16 cellular contexts compared by ENCODE assay signal in the genomic region with DNA sequence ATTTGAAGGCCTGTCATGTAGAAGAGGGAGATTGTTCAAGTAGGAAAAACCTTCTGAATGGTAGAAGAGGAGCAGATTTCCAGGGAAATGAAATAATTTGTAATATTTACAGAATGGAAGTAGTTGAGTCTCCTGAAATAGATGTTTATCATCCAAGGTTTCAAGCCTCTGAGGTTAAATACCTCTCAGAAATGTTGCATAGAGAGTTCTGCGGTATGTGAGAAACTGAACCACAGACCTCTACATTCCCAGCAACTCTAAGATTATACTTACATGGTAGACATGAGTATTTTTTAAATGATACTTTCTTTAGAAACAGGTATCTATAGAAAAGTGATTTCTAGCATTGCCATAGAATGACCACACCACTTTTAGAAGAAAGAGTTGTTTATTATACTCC.
DNase-seq lines count a peak whose midpoint lies in the region; ATAC-seq and TF ChIP-seq lines count a peak whose summit lies in the region.
"Had no signal": no experiment of that assay in that cellular context is flagged by ENCODE, and none has a peak within 500 bp of the region (broad histone marks: within the 10 kb centered on the region; RNA-seq: fewer than 3 reads in every experiment).

No MANE protein-coding gene starts in this region.

- H3K9ac ChIP-seq in HCT116 (ENCODE audit: low read length) = no peak overlapping the region

- H3K4me3 ChIP-seq in HCT116 (replicated peaks in 1 of 2; ENCODE audit: low read depth in 1 of 2, low read length in 2 of 2) (no peak overlapping the region), RWPE2 (ENCODE audit: severe bottlenecking) (no peak overlapping the region), choroid plexus epithelial cell (ENCODE audit: low read depth, low read length) (no peak overlapping the region)
- H3K4me3 ChIP-seq: GM23338, MG63 had no signal

- no peak for TF ChIP-seq POLR2A in HCT116 (IDR thresholded peaks at IDR 0.05; ENCODE audit: borderline replicate concordance, extremely low read depth, insufficient read depth, insufficient read length)

- H3K36me3 Mint-ChIP-seq in osteocyte (ENCODE audit: unreplicated experiment) = no peaks in the 10 kb centered on the region
- no peaks in the 10 kb centered on the region for H3K36me3 Mint-ChIP-seq in activated CD8-positive, alpha-beta T cell treated with anti-CD3 and anti-CD28 coated beads, Interleukin-2, amount 10 ng/mL, durations not matched to agents 7 days and 5 days (ENCODE audit: low read depth)

- TF ChIP-seq CTCF in HCT116 (IDR thresholded peaks at IDR 0.05 in 2 of 3, conservative IDR thresholded peaks at IDR 0.05 in 1 of 3; ENCODE audit: borderline replicate concordance in 1 of 3, insufficient read depth in 1 of 3, low read depth in 2 of 3, low read length in 2 of 3) (no peak), RWPE2 (IDR thresholded peaks at IDR 0.05; ENCODE audit: poor library complexity, severe bottlenecking) (no peak), choroid plexus epithelial cell (conservative IDR thresholded peaks at IDR 0.05; ENCODE audit: low read depth, low read length) (no peak), osteocyte (IDR thresholded peaks at IDR 0.05) (no peak)

- no peaks in the 10 kb centered on the region for H3K36me3 ChIP-seq in HCT116 (ENCODE audit: control insufficient read depth in 1 of 2, insufficient read depth in 2 of 2, low read length in 2 of 2)
- H3K36me3 ChIP-seq in RWPE2 (ENCODE audit: low read depth) = no peaks in the 10 kb centered on the region
- H3K36me3 ChIP-seq: BE2C, MG63 had no signal

- POLR2A ChIA-PET in HCT116 (lab: Charles Lee) = no interaction called here
- POLR2A ChIA-PET in activated CD8-positive, alpha-beta T cell treated with anti-CD3 and anti-CD28 coated beads, Interleukin-2, amount 10 ng/mL, durations not matched to agents 7 days and 5 days (lab: Charles Lee) = no interaction called here

- H3K79me2 ChIP-seq in HCT116 (ENCODE audit: insufficient read depth, low read length) = no peaks in the 10 kb centered on the region

- H4K20me1 ChIP-seq in HCT116 (ENCODE audit: insufficient read depth) = no peaks in the 10 kb centered on the region

- no peaks in the 10 kb centered on the region for H3K27me3 Mint-ChIP-seq in osteocyte (ENCODE audit: unreplicated experiment)
- H3K27me3 Mint-ChIP-seq in activated CD8-positive, alpha-beta T cell treated with anti-CD3 and anti-CD28 coated beads, Interleukin-2, amount 10 ng/mL, durations not matched to agents 7 days and 5 days (ENCODE audit: low read depth) = no peaks in the 10 kb centered on the region
- H3K27me3 Mint-ChIP-seq: CD4-positive, alpha-beta T cell had no signal

- RAD21 ChIA-PET in HCT116 (lab: Charles Lee; ENCODE audit: low non-redundant PET in 1 of 2, low total read pairs in 2 of 2, uncharacterized antibody in 2 of 2, unreplicated experiment in 2 of 2) = no interaction called here

- H3K4me2 ChIP-seq in HCT116 (ENCODE audit: low read length) = 0 out of 2 replicates have a peak overlapping the region, but pooled peaks have one; percentile 35
- H3K4me2 ChIP-seq: GM23338 had no signal

- H3K9me3 ChIP-seq in HCT116 (ENCODE audit: control insufficient read depth in 1 of 2, insufficient read depth in 1 of 2, low read depth in 1 of 2, low read length in 2 of 2) (no peaks in the 10 kb centered on the region), RWPE2 (ENCODE audit: severe bottlenecking) (peaks cover 3% of the 10 kb centered on the region)
- H3K9me3 ChIP-seq: BE2C, MG63 had no signal

- no peak for DNase-seq in HCT116 (ENCODE audit: low read depth, low spot score)
- no peak for DNase-seq in RWPE2 (ENCODE audit: low spot score)
- peak; percentile 84 for DNase-seq in choroid plexus epithelial cell (ENCODE audit: low read depth)
- no peak for DNase-seq in osteocyte (ENCODE audit: extremely low spot score, unreplicated experiment)
- no peak for DNase-seq in activated CD8-positive, alpha-beta T cell treated with anti-CD3 and anti-CD28 coated beads, Interleukin-2, amount 10 ng/mL, durations not matched to agents 7 days and 5 days
- DNase-seq in activated CD8-positive, alpha-beta memory T cell treated with anti-CD3 and anti-CD28 coated beads for 24 hours = no peak
- DNase-seq: BE2C; CD4-positive, alpha-beta T cell; DMS53; KG1; NCI-H1092 treated with DMSO at 0.1 percent for 48 hours; NCI-H526 treated with DMSO at 0.1 percent for 48 hours; SIG-M5 had no signal

- ATAC-seq in HCT116 (no peak), RWPE2 (ENCODE audit: low read depth) (no peak), HG02981 (IDR thresholded peaks at IDR 0.05; ENCODE audit: unreplicated experiment) (no peak)
- ATAC-seq in activated CD8-positive, alpha-beta T cell treated with anti-CD3 and anti-CD28 coated beads, Interleukin-2, amount 10 ng/mL, durations not matched to agents 7 days and 5 days = no peak
- ATAC-seq: GM23338 had no signal

- no TSS peak for BruUV-seq in HCT116 (replicated peaks; lab: Mats Ljungman, UMichigan)

- H3K4me1 Mint-ChIP-seq in osteocyte (ENCODE audit: unreplicated experiment) = peaks cover 25% of the 10 kb centered on the region
- no peaks in the 10 kb centered on the region for H3K4me1 Mint-ChIP-seq in activated CD8-positive, alpha-beta T cell treated with anti-CD3 and anti-CD28 coated beads, Interleukin-2, amount 10 ng/mL, durations not matched to agents 7 days and 5 days (ENCODE audit: low read depth)

- peak overlapping the region; percentile 63 for H3K27ac Mint-ChIP-seq in osteocyte (ENCODE audit: unreplicated experiment)
- no peak overlapping the region for H3K27ac Mint-ChIP-seq in activated CD8-positive, alpha-beta T cell treated with anti-CD3 and anti-CD28 coated beads, Interleukin-2, amount 10 ng/mL, durations not matched to agents 7 days and 5 days
- H3K27ac Mint-ChIP-seq: CD4-positive, alpha-beta T cell; GM23338 had no signal

- no peaks in the 10 kb centered on the region for H3K9me2 ChIP-seq in HCT116 (ENCODE audit: insufficient read depth)

- no peaks in the 10 kb centered on the region for H3K9me3 Mint-ChIP-seq in osteocyte (ENCODE audit: unreplicated experiment)
- H3K9me3 Mint-ChIP-seq in activated CD8-positive, alpha-beta T cell treated with anti-CD3 and anti-CD28 coated beads, Interleukin-2, amount 10 ng/mL, durations not matched to agents 7 days and 5 days (ENCODE audit: insufficient read depth) = no peaks in the 10 kb centered on the region
- H3K9me3 Mint-ChIP-seq: CD4-positive, alpha-beta T cell; GM23338 had no signal

- H3K27me3 ChIP-seq in HCT116 (ENCODE audit: insufficient read depth, low read length) (no peaks in the 10 kb centered on the region), RWPE2 (ENCODE audit: insufficient read depth, poor library complexity, severe bottlenecking) (no peaks in the 10 kb centered on the region)
- H3K27me3 ChIP-seq: BE2C, MG63 had no signal

- H2AFZ ChIP-seq in HCT116 (ENCODE audit: low read depth, low read length, poor library complexity, severe bottlenecking) = peak overlapping the region; percentile 10
- H2AFZ ChIP-seq: GM23338 had no signal

- TF ChIP-seq RAD21 in HCT116 (IDR thresholded peaks at IDR 0.05; ENCODE audit: low read depth) = no peak

- H3K27ac ChIP-seq in HCT116 (ENCODE audit: low read depth, low read length) (no peak overlapping the region), RWPE2 (ENCODE audit: poor library complexity, severe bottlenecking) (peak overlapping the region; percentile 90)

- H3K4me1 ChIP-seq in HCT116 (ENCODE audit: control insufficient read depth in 1 of 2, insufficient read depth in 2 of 2, low read length in 2 of 2) = peaks cover 7 to 16% of the 10 kb centered on the region in 2 experiments
- peaks cover 21% of the 10 kb centered on the region for H3K4me1 ChIP-seq in RWPE2 (ENCODE audit: insufficient read depth, poor library complexity, severe bottlenecking)
- H3K4me1 ChIP-seq: BE2C had no signal

- intact Hi-C loops in HCT116 (cut with micrococcal nuclease) = no loop called here

- H3K4me3 Mint-ChIP-seq in osteocyte (ENCODE audit: unreplicated experiment) = no peak overlapping the region
- no peak overlapping the region for H3K4me3 Mint-ChIP-seq in activated CD8-positive, alpha-beta T cell treated with anti-CD3 and anti-CD28 coated beads, Interleukin-2, amount 10 ng/mL, durations not matched to agents 7 days and 5 days
- H3K4me3 Mint-ChIP-seq: CD4-positive, alpha-beta T cell; GM23338 had no signal

- CTCF ChIA-PET in HCT116 (lab: Charles Lee) = no interaction called here
- CTCF ChIA-PET in activated CD8-positive, alpha-beta T cell treated with anti-CD3 and anti-CD28 coated beads, Interleukin-2, amount 10 ng/mL, durations not matched to agents 7 days and 5 days (lab: Charles Lee) = no interaction called here

TF ChIP-seq in HCT116, 20 proteins besides CTCF, POLR2A, EP300 and RAD21 (continues in another document):
- TF ChIP-seq ZNF274 (IDR thresholded peaks at IDR 0.05; ENCODE audit: low read depth, low read length) = no peak
- no peak for TF ChIP-seq SIN3A (IDR thresholded peaks at IDR 0.05; ENCODE audit: low read depth)
- no peak for TF ChIP-seq MAX (IDR thresholded peaks at IDR 0.05)
- TF ChIP-seq REST (IDR thresholded peaks at IDR 0.05; ENCODE audit: low read depth) = no peak
- no peak for TF ChIP-seq FOSL1 (IDR thresholded peaks at IDR 0.05; ENCODE audit: low read depth)
